In the genomic region with DNA sequence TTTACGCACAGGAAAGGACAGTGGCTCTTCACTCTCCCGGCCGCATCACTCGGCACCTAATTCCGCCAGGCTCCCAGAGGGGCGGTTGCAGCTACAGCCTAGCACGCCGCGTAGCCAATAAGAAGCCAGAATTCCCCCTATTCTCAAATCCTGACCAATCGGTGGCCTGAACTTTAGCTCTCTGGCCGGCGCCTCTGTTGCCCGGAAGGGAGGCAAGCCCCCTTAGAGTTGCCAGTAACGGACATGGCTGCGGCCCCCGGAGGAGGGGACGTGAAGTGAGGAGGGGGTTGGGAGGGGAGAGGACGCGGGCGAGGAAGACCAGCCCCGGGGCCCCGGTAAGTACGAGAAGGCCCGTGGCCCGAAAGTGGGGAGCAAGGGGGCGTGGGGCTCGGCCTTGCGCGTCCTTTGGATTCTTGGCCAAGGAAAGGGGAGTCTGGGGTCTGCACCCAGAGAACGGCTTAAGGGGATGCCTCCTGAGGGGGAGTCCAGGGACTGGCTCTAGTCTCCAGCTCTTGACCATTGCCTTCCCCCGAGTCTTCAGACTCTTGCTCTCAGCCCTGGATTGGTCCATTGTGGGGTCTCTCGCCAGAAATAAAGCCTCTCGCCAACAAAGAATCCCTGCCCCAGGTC, we compare ENCODE assay signal across 8 cellular contexts. TPM values are rescaled to one million over a fixed set of nuclear protein-coding genes. Genes with fewer than 3 reads are reported as not detected.
DNase-seq lines count a peak whose midpoint lies in the region; ATAC-seq and TF ChIP-seq lines count a peak whose summit lies in the region.

A gene (plus strand): TSS at position 219 of the 630 bp plus-strand sequence. CDS start 15,271 bp downstream, outside the sequence.

- H3K4me3 ChIP-seq in A673 (ENCODE audit: low read depth, low read length, poor library complexity, severe bottlenecking), result peak within 1 kb of the TSS; percentile 76
- peak within 1 kb of the TSS; percentile 81 to 97 (median 90) for H3K4me3 ChIP-seq in breast epithelium
- peak within 1 kb of the TSS; percentile 89 for H3K4me3 ChIP-seq in iPS-20b (ENCODE audit: low read length)
- peak within 1 kb of the TSS; percentile 70 to 94 (median 83) for H3K4me3 ChIP-seq in skin epidermis

- H3K9ac ChIP-seq in iPS-20b (ENCODE audit: low read depth, low read length), result peak within 1 kb of the TSS; percentile 97

- peaks cover 13% of the 10 kb centered on the region for H3K4me1 ChIP-seq in A673 (ENCODE audit: insufficient read depth, low read length, poor library complexity, severe bottlenecking)
- H3K4me1 ChIP-seq in breast epithelium, result peaks cover 0 to 9% of the 10 kb centered on the region in 2 donors
- peaks cover 8% of the 10 kb centered on the region; the same call in 1 of the 2 replicates for H3K4me1 ChIP-seq in iPS-20b (ENCODE audit: insufficient read depth, low read length)

- intact Hi-C loops in A673 (cut with micrococcal nuclease; ENCODE audit: unreplicated experiment), result no loop called here
- intact Hi-C loops in breast epithelium (cut with DNase I; ENCODE audit: low total_unique reads), result no loop called here

- H3K27ac ChIP-seq in A673 (ENCODE audit: low read depth, low read length, poor library complexity, severe bottlenecking), result peak within 1 kb of the TSS; percentile 88
- peak within 1 kb of the TSS; percentile 85 for H3K27ac ChIP-seq in VCaP
- peak within 1 kb of the TSS; percentile 92 to 94 for H3K27ac ChIP-seq in breast epithelium
- peak within 1 kb of the TSS; percentile 83 for H3K27ac ChIP-seq in iPS-20b (ENCODE audit: low read length)
- peak within 1 kb of the TSS; percentile 31 to 97 (median 89) for H3K27ac ChIP-seq in skin epidermis

- no peaks in the 10 kb centered on the region for H3K36me3 ChIP-seq in A673 (ENCODE audit: insufficient read depth, low read length, poor library complexity, severe bottlenecking)
- no peaks in the 10 kb centered on the region for H3K36me3 ChIP-seq in breast epithelium
- H3K36me3 ChIP-seq in iPS-20b (ENCODE audit: insufficient read depth, low read depth, low read length), result no peaks in the 10 kb centered on the region

- ATAC-seq in GM18868 (IDR thresholded peaks at IDR 0.05; ENCODE audit: unreplicated experiment), result peak; percentile 92
- ATAC-seq in HG03108 (IDR thresholded peaks at IDR 0.05; ENCODE audit: unreplicated experiment), result peak; percentile 89

- TF ChIP-seq CTCF in A673 (conservative IDR thresholded peaks at IDR 0.05; ENCODE audit: low read depth, low read length) (no peak), VCaP (conservative IDR thresholded peaks at IDR 0.05) (no peak), breast epithelium (IDR thresholded peaks at IDR 0.05) (no peak)

- H3K27me3 ChIP-seq in A673 (replicated peaks; ENCODE audit: insufficient read depth, low read depth, low read length, poor library complexity) (no peaks in the 10 kb centered on the region), breast epithelium (no peaks in the 10 kb centered on the region), iPS-20b (ENCODE audit: insufficient read depth, low read length) (no peaks in the 10 kb centered on the region)

- POLR2A ChIA-PET in A673 (lab: Charles Lee; ENCODE audit: low non-redundant PET), result interaction anchor here (0.5 to 0.7 kb wide), 4 partner anchors 68 to 584 kb away, joined by 3 to 15 read pairs (median 6); a partner anchor contains a TSS

- TSS peak; percentile 62 for BruUV-seq in A673 (replicated peaks; lab: Mats Ljungman, UMichigan)

- TF ChIP-seq POLR2A in breast epithelium (IDR thresholded peaks at IDR 0.05), result no peak

- H3K9me3 ChIP-seq in A673 (ENCODE audit: low read depth, low read length, poor library complexity, severe bottlenecking), result no peaks in the 10 kb centered on the region
- H3K9me3 ChIP-seq in breast epithelium, result no peaks in the 10 kb centered on the region
- no peaks in the 10 kb centered on the region for H3K9me3 ChIP-seq in iPS-20b (ENCODE audit: insufficient read depth, low read depth, low read length)

- CTCF ChIA-PET in A673 (lab: Charles Lee), result interaction anchor here (0.6 to 1.1 kb wide), 3 partner anchors 13 to 177 kb away, joined by 3 read pairs; a partner anchor contains a TSS

- DNase-seq in A673 (ENCODE audit: low spot score) (peak; percentile 99), NCI-H2196 treated with DMSO at 0.1 percent for 48 hours (lab: John Stamatoyannopoulos, UW; ENCODE audit: unreplicated experiment) (peak; percentile 96), breast epithelium (ENCODE audit: low spot score in 2 of 2) (peak; percentile 95 to 96)

RNA-seq across cellular contexts. Expression of the gene that starts here (rescaled TPM):
- total RNA-seq in A673 (2021), result 67.0 and 84.7 TPM in 2 replicates
- 10 to 100 TPM; 45.1 to 62.5 (median 51.1) TPM for total RNA-seq in breast epithelium

Comparison
In these comparisons a context has a peak if more than half of its experiments do, and no peak if none do; other contexts are left out.
1. Peak in every context shown above with its lines: DNase-seq, ATAC-seq, H3K4me3 ChIP-seq and H3K27ac ChIP-seq.